ENCODE assay signal across 8 cellular contexts in the genomic region with DNA sequence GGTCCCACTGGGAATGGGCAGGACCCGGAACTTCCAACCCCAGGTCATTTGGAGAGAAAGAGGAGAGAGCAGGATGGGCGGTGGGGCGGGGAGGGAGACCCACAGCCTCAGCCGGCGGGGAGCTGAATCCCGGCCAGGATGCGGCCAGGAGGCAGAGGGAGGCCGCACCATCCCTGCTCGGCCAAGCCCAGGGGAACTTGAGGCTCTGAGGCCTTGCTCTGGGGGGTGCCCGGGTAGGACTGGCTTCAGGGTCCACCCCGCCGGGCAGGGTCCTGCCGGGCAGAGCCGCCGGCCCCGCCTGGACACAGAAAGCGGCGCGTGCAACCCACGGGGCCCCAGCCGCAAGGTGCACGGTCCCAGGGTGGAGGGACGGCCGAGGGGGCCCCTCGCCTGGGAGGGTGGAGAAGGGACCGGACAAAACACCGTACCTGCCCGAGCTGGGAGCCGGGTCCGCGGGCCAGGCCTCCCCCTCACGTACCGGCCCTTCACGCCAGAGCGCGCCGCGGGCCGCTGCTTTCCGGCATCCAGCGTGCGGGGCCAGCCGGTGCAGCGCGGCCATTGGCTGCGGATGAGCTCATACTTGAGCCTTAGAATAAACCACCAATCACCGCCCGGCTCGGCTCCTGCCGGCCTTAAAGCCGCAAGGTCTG. TPM values are rescaled to one million over a fixed set of nuclear protein-coding genes. Genes with fewer than 3 reads are reported as not detected.
DNase-seq lines count a peak whose midpoint lies in the region; ATAC-seq, FAIRE-seq and TF ChIP-seq lines count a peak whose summit lies in the region.

A gene with protein sequence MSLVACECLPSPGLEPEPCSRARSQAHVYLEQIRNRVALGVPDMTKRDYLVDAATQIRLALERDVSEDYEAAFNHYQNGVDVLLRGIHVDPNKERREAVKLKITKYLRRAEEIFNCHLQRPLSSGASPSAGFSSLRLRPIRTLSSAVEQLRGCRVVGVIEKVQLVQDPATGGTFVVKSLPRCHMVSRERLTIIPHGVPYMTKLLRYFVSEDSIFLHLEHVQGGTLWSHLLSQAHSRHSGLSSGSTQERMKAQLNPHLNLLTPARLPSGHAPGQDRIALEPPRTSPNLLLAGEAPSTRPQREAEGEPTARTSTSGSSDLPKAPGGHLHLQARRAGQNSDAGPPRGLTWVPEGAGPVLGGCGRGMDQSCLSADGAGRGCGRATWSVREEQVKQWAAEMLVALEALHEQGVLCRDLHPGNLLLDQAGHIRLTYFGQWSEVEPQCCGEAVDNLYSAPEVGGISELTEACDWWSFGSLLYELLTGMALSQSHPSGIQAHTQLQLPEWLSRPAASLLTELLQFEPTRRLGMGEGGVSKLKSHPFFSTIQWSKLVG (minus strand): TSS at position 509 of the 650 bp plus-strand sequence. CDS start 1,719 bp downstream, outside the sequence.

- DNase-seq in DMS 273 (lab: John Stamatoyannopoulos, UW; ENCODE audit: unreplicated experiment), result peak; percentile 96
- DNase-seq in M059J (ENCODE audit: low read depth), result peak; percentile 54
- DNase-seq in RWPE2 (ENCODE audit: low spot score), result peak; percentile 91
- DNase-seq in activated naive CD4-positive, alpha-beta T cell treated with Interleukin-2 at 50 U/mL for 16 hours, result peak; percentile 70
- peak; percentile 93 to 97 for DNase-seq in frontal cortex (ENCODE audit: low spot score in 2 of 2)
- DNase-seq in neural crest cell (ENCODE audit: low read depth, low spot score), result peak; percentile 77

- H3K27ac ChIP-seq in RWPE2 (ENCODE audit: poor library complexity, severe bottlenecking), result no peak within 1 kb of the TSS
- H3K27ac ChIP-seq in stomach smooth muscle (ENCODE audit: low read length), result peak within 1 kb of the TSS; percentile 37

- peaks cover 6% of the 10 kb centered on the region for H3K4me1 Mint-ChIP-seq in neural crest cell

- peaks cover 33% of the 10 kb centered on the region for H3K27me3 Mint-ChIP-seq in neural crest cell (ENCODE audit: low read depth)

- H3K4me3 ChIP-seq in RWPE2 (ENCODE audit: severe bottlenecking), result peak within 1 kb of the TSS; percentile 46
- H3K4me3 ChIP-seq in stomach smooth muscle (ENCODE audit: low read length in 2 of 2), result peak within 1 kb of the TSS; percentile 60 to 82

- H3K27me3 ChIP-seq in RWPE2 (ENCODE audit: insufficient read depth, poor library complexity, severe bottlenecking) (no peaks in the 10 kb centered on the region), stomach smooth muscle (ENCODE audit: control insufficient read depth in 1 of 2, insufficient read depth in 2 of 2, low read length in 2 of 2) (no peaks in the 10 kb centered on the region)

- no peaks in the 10 kb centered on the region for H3K36me3 Mint-ChIP-seq in neural crest cell (ENCODE audit: low read depth)

- peak within 1 kb of the TSS; percentile 90 for H3K27ac Mint-ChIP-seq in neural crest cell (ENCODE audit: unreplicated experiment)

- TF ChIP-seq CTCF in RWPE2 (IDR thresholded peaks at IDR 0.05; ENCODE audit: poor library complexity, severe bottlenecking) (no peak), neural crest cell (conservative IDR thresholded peaks at IDR 0.05) (no peak)

- H3K4me3 Mint-ChIP-seq in neural crest cell, result peak within 1 kb of the TSS; percentile 87

- ATAC-seq in GM21723 (IDR thresholded peaks at IDR 0.05; ENCODE audit: unreplicated experiment) (peak; percentile 84), RWPE2 (ENCODE audit: low read depth) (peak; percentile 99)

- peak within 1 kb of the TSS; percentile 73 to 82 for H3K9ac ChIP-seq in stomach smooth muscle (ENCODE audit: low read length in 2 of 2)

- FAIRE-seq in frontal cortex (lab: Jason Lieb, UNC), result no peak

- H3K36me3 ChIP-seq in RWPE2 (ENCODE audit: low read depth) (no peaks in the 10 kb centered on the region), stomach smooth muscle (ENCODE audit: control insufficient read depth in 2 of 2, insufficient read depth in 2 of 2, low read length in 2 of 2) (no peaks in the 10 kb centered on the region)

- no peaks in the 10 kb centered on the region for H3K4me1 ChIP-seq in RWPE2 (ENCODE audit: insufficient read depth, poor library complexity, severe bottlenecking)
- peaks cover 14% of the 10 kb centered on the region for H3K4me1 ChIP-seq in stomach smooth muscle (ENCODE audit: control insufficient read depth, insufficient read depth, low read length)

- no peaks in the 10 kb centered on the region for H3K9me3 Mint-ChIP-seq in neural crest cell

- H3K9me3 ChIP-seq in RWPE2 (ENCODE audit: severe bottlenecking), result no peaks in the 10 kb centered on the region
- no peaks in the 10 kb centered on the region for H3K9me3 ChIP-seq in stomach smooth muscle (ENCODE audit: control insufficient read depth in 2 of 2, low read length in 2 of 2)

RNA-seq across cellular contexts. Expression of the gene that starts here (rescaled TPM):
- total RNA-seq in M059J (2014; rRNA removed; shearing (Covaris generic)), result not detected in 2 replicates
- total RNA-seq in frontal cortex (23.6 TPM), neural crest cell (13.9 and 14.1 TPM in 2 replicates)

Comparison
In these comparisons a context has a peak if more than half of its experiments do, and no peak if none do; other contexts are left out.
1. RNA of the gene that starts here (total RNA-seq): 23.6 TPM in frontal cortex (single experiment) and 13.9 to 14.1 TPM in neural crest cell; not detected in M059J; every median in the first group is over 10 times any median in the second.
2. Peak in DNase-seq in M059J; RNA of the gene not detected or under 1 TPM.
3. Peak in every context shown above with its lines, with median percentiles within 50 percentile points of each other: DNase-seq.